In the genomic region with DNA sequence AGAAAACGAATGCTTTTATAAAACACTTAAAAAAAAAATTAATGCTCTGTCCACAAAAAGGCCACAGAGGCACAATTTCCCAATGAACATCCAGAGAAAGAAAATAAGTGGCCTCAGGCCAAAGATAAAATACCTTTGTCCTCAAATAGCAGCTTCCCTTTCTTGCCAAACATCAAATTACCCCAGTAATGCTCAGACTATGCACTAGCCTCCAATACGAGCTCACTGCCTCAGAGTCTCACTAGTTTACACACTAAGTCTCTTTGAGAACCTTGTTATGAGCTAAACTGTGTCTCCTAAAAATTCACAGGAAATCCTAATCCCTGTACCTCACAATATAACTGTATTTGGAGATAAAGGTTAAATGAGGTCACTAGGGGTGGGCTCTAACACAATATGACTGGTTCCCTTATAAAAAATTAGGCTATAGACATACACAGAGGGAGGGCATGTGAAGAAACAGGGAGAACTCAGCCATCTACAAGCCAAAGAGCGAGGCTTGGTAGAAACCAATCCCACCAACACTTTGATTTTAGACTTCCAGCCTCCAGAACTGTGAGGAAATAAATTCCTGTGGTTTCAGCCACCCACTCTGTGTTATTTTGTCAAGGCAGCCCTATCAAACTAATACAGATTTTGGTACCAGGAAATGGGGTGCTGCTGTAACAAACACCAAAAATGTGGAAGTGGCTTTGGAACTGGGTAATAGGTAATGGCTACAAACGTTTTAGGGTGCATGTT, we compare ENCODE assay signal across 11 cellular contexts. TPM values are rescaled to one million over a fixed set of nuclear protein-coding genes. Genes with fewer than 3 reads are reported as not detected.
DNase-seq lines count a peak whose midpoint lies in the region; ATAC-seq and TF ChIP-seq lines count a peak whose summit lies in the region.
"Had no signal": no experiment of that assay in that cellular context is flagged by ENCODE, and none has a peak within 500 bp of the region (broad histone marks: within the 10 kb centered on the region; RNA-seq: fewer than 3 reads in every experiment).

No MANE protein-coding gene starts in this region.

- no peak for TF ChIP-seq POLR2A in prostate gland (IDR thresholded peaks at IDR 0.05)

- POLR2A ChIA-PET in SK-N-SH (lab: Yijun Ruan, JAX): no interaction called here

- ATAC-seq in GM23338 (no peak), HG02759 (IDR thresholded peaks at IDR 0.05; ENCODE audit: unreplicated experiment) (no peak), GM21528 (IDR thresholded peaks at IDR 0.05; ENCODE audit: low FRiP score, unreplicated experiment) (no peak)
- ATAC-seq: activated CD8-positive, alpha-beta T cell treated with anti-CD3 and anti-CD28 coated beads for 36 hours had no signal

- TF ChIP-seq EP300 in SK-N-SH (IDR thresholded peaks at IDR 0.05; ENCODE audit: borderline replicate concordance in 1 of 2, low read depth in 1 of 2, low read length in 1 of 2): no peak

- H3F3A ChIP-seq in GM23338 (replicated peaks; ENCODE audit: low read depth): no peaks in the 10 kb centered on the region
- peaks cover 30% of the 10 kb centered on the region for H3F3A ChIP-seq in SK-N-SH (replicated peaks; ENCODE audit: insufficient read depth)

- H3K9me3 Mint-ChIP-seq in GM23338: no peaks in the 10 kb centered on the region
- H3K9me3 Mint-ChIP-seq: activated CD8-positive, alpha-beta T cell treated with anti-CD3 and anti-CD28 coated beads for 36 hours had no signal

- no peak overlapping the region for H3K27ac Mint-ChIP-seq in GM23338
- H3K27ac Mint-ChIP-seq: activated CD8-positive, alpha-beta T cell treated with anti-CD3 and anti-CD28 coated beads for 36 hours had no signal

- intact Hi-C loops in prostate gland (cut with DNase I): loop anchor here (5.0 to 10.0 kb wide), 3 partner anchors 120 to 1047 kb away; no protein-coding TSS in a partner anchor

- peak; percentile 21 for DNase-seq in GM23338 (ENCODE audit: low spot score)
- peak; percentile 29 for DNase-seq in SK-N-SH
- DNase-seq in fibroblast of villous mesenchyme (ENCODE audit: low read depth): peak; percentile 56
- no peak for DNase-seq in prostate gland (ENCODE audit: low spot score)
- DNase-seq: activated CD8-positive, alpha-beta T cell treated with anti-CD3 and anti-CD28 coated beads for 36 hours; hippocampal formation; NCI-H2107 had no signal

- H3K4me2 ChIP-seq in GM23338 (no peak overlapping the region), SK-N-SH (peak overlapping the region; percentile 35; the same call in 1 of the 2 replicates)

- H3K36me3 Mint-ChIP-seq in GM23338 (ENCODE audit: low read depth): no peaks in the 10 kb centered on the region

- H3K9me3 ChIP-seq in SK-N-SH (no peaks in the 10 kb centered on the region), stomach smooth muscle (ENCODE audit: control insufficient read depth in 2 of 2, low read length in 2 of 2) (no peaks in the 10 kb centered on the region), prostate gland (no peaks in the 10 kb centered on the region)
- H3K9me3 ChIP-seq: neutrophil had no signal

- TF ChIP-seq CTCF in GM23338 (conservative IDR thresholded peaks at IDR 0.05; ENCODE audit: low read depth in 2 of 2) (no peak), SK-N-SH (IDR thresholded peaks at IDR 0.05) (no peak), fibroblast of villous mesenchyme (IDR thresholded peaks at IDR 0.05; ENCODE audit: insufficient read depth, low read depth, low read length) (no peak), prostate gland (IDR thresholded peaks at IDR 0.05) (no peak)

- H3K36me3 ChIP-seq in GM23338 (ENCODE audit: insufficient read depth): no peaks in the 10 kb centered on the region
- H3K36me3 ChIP-seq in SK-N-SH (replicated peaks in 1 of 2; ENCODE audit: control insufficient read depth in 1 of 2, insufficient read depth in 2 of 2, low read length in 1 of 2): no peaks in the 10 kb centered on the region
- H3K36me3 ChIP-seq in stomach smooth muscle (ENCODE audit: control insufficient read depth in 2 of 2, insufficient read depth in 2 of 2, low read length in 2 of 2): no peaks in the 10 kb centered on the region
- H3K36me3 ChIP-seq in prostate gland: no peaks in the 10 kb centered on the region
- H3K36me3 ChIP-seq: neutrophil had no signal

- no peaks in the 10 kb centered on the region for H3K27me3 ChIP-seq in GM23338 (ENCODE audit: insufficient read depth)
- no peaks in the 10 kb centered on the region for H3K27me3 ChIP-seq in SK-N-SH (ENCODE audit: insufficient read depth)
- H3K27me3 ChIP-seq in stomach smooth muscle (ENCODE audit: control insufficient read depth in 1 of 2, insufficient read depth in 2 of 2, low read length in 2 of 2): no peaks in the 10 kb centered on the region
- no peaks in the 10 kb centered on the region for H3K27me3 ChIP-seq in prostate gland (replicated peaks; ENCODE audit: insufficient read depth)

- 52% methylated on average over 4 of the region's 4 CpGs for WGBS in SK-N-SH (ENCODE audit: low lambda C conversion rate)
- 44% methylated on average over 4 of the region's 4 CpGs for WGBS in prostate gland

- peaks cover 33% of the 10 kb centered on the region for H3K4me1 Mint-ChIP-seq in GM23338

- no peak for TF ChIP-seq RAD21 in SK-N-SH (IDR thresholded peaks at IDR 0.05; ENCODE audit: low read length)

- H3K79me2 ChIP-seq in GM23338 (replicated peaks; ENCODE audit: insufficient read depth): peaks cover 81% of the 10 kb centered on the region
- peaks cover 84% of the 10 kb centered on the region for H3K79me2 ChIP-seq in SK-N-SH (ENCODE audit: insufficient read depth)

- H3K9ac ChIP-seq in SK-N-SH (peak overlapping the region; percentile 11; the same call in 1 of the 2 replicates), stomach smooth muscle (ENCODE audit: low read length in 2 of 2) (no peak overlapping the region)

- H4K20me1 ChIP-seq in GM23338 (replicated peaks; ENCODE audit: insufficient read depth) (peaks cover 3% of the 10 kb centered on the region; the same call in 1 of the 2 replicates), SK-N-SH (ENCODE audit: insufficient read depth) (no peaks in the 10 kb centered on the region)

- H3K27ac ChIP-seq in GM23338 (ENCODE audit: low read depth) (no peak overlapping the region), SK-N-SH (ENCODE audit: low read depth in 2 of 2, low read length in 1 of 2) (peak overlapping the region; percentile 73 to 76; a peak in 3 of 4 replicates), stomach smooth muscle (ENCODE audit: low read length) (peak overlapping the region; percentile 2), prostate gland (peak overlapping the region in 1 of 2 donors; percentile 22)
- H3K27ac ChIP-seq: neutrophil had no signal

- no peaks in the 10 kb centered on the region for H3K9me2 ChIP-seq in GM23338 (ENCODE audit: insufficient read depth)
- no peaks in the 10 kb centered on the region for H3K9me2 ChIP-seq in SK-N-SH

- CTCF ChIA-PET in SK-N-SH (lab: Yijun Ruan, JAX): no interaction called here

- H3K27me3 Mint-ChIP-seq in GM23338 (ENCODE audit: insufficient read depth, low read depth, poor library complexity): peaks cover 6% of the 10 kb centered on the region

- no peak overlapping the region for H2AFZ ChIP-seq in GM23338
- no peak overlapping the region for H2AFZ ChIP-seq in SK-N-SH (ENCODE audit: low read depth)

- no peak overlapping the region for H3K4me3 Mint-ChIP-seq in GM23338
- H3K4me3 Mint-ChIP-seq: activated CD8-positive, alpha-beta T cell treated with anti-CD3 and anti-CD28 coated beads for 36 hours had no signal

- H3K4me3 ChIP-seq in GM23338 (no peak overlapping the region), SK-N-SH (ENCODE audit: low read depth in 2 of 2, low read length in 1 of 2) (no peak overlapping the region), fibroblast of villous mesenchyme (ENCODE audit: low read depth, low read length) (no peak overlapping the region), stomach smooth muscle (ENCODE audit: low read length in 2 of 2) (no peak overlapping the region), prostate gland (no peak overlapping the region)

- peaks cover 60% of the 10 kb centered on the region for H3K4me1 ChIP-seq in GM23338 (ENCODE audit: insufficient read depth)
- peaks cover 8% of the 10 kb centered on the region in 2 experiments; a peak in 2 of 4 replicates for H3K4me1 ChIP-seq in SK-N-SH (ENCODE audit: control insufficient read depth in 1 of 2, insufficient read depth in 2 of 2, low read depth in 1 of 2, low read length in 1 of 2)
- peaks cover 10% of the 10 kb centered on the region for H3K4me1 ChIP-seq in stomach smooth muscle (ENCODE audit: control insufficient read depth, insufficient read depth, low read length)
- no peaks in the 10 kb centered on the region for H3K4me1 ChIP-seq in prostate gland (replicated peaks)

TF ChIP-seq in GM23338, 12 proteins besides CTCF, POLR2A, EP300 and RAD21:
- no peak for TF ChIP-seq POLR2AphosphoS5 (IDR thresholded peaks at IDR 0.05; ENCODE audit: low read depth)

TF ChIP-seq in SK-N-SH, 30 proteins besides CTCF, POLR2A, EP300 and RAD21:
- TF ChIP-seq RFX5 (IDR thresholded peaks at IDR 0.05; ENCODE audit: low read length): no peak
- no peak for TF ChIP-seq TAF1 (IDR thresholded peaks at IDR 0.05; ENCODE audit: borderline replicate concordance, low read depth, low read length)
- TF ChIP-seq NRF1 (IDR thresholded peaks at IDR 0.05; ENCODE audit: low read depth, low read length): no peak
- no peak for TF ChIP-seq YY1 (IDR thresholded peaks at IDR 0.05; ENCODE audit: low read depth)
- no peak for TF ChIP-seq FOXJ3 (CRISPR knock-in tag; IDR thresholded peaks at IDR 0.05)
- no peak for TF ChIP-seq RCOR1 (IDR thresholded peaks at IDR 0.05; ENCODE audit: low read length)
- peak; percentile 74 for TF ChIP-seq NFIC (IDR thresholded peaks at IDR 0.05; ENCODE audit: borderline replicate concordance)
- no peak for TF ChIP-seq CHD2 (IDR thresholded peaks at IDR 0.05; ENCODE audit: low read length, partially characterized antibody)

RNA-seq across cellular contexts. Expression of a gene that starts 4.4 kb away (rescaled TPM):
- total RNA-seq in GM23338 (2014; rRNA removed; shearing (Covaris generic)): 37.0 and 43.1 TPM in 2 replicates
- polyA plus RNA-seq in GM23338 (2016; fragmentation: Nextera tagmentation; extraction: Ambion mirVana) (32.6 and 33.0 TPM in 2 replicates), SK-N-SH (2012; rRNA removed) (20.5 and 27.0 TPM in 2 replicates)
- polyA plus RNA-seq in SK-N-SH (2012; cell fraction: cytosol; rRNA removed): 18.4 and 19.6 TPM in 2 replicates
- 36.6 and 78.5 TPM in 2 replicates for polyA plus RNA-seq in SK-N-SH (2012; cell fraction: nucleus; rRNA removed)
- total RNA-seq in fibroblast of villous mesenchyme (46.4 and 62.6 TPM in 2 replicates), prostate gland (10 to 100 TPM; 26.9 to 61.5 TPM)
- total RNA-seq: activated CD8-positive, alpha-beta T cell treated with anti-CD3 and anti-CD28 coated beads for 36 hours had no signal
